Comparison of ENCODE assay signal across 27 cellular contexts in genomic region chr12:75439048-75439447, GRCh38. TPM values are rescaled to one million over a fixed set of nuclear protein-coding genes. Genes with fewer than 3 reads are reported as not detected.
"Had no signal": no experiment of that assay in that cellular context is flagged by ENCODE, and none has a peak within 500 bp of the region (broad histone marks: within the 10 kb centered on the region; RNA-seq: fewer than 3 reads in every experiment).

No MANE protein-coding gene starts in this region.

- H3K4me3 ChIP-seq: body of pancreas, cardiac muscle cell, colonic mucosa, psoas muscle, sigmoid colon, smooth muscle cell, thyroid gland, upper lobe of left lung, vagina had no signal

- H3K4me1 ChIP-seq: body of pancreas, colonic mucosa, parathyroid adenoma, psoas muscle, sigmoid colon, thyroid gland, upper lobe of left lung, vagina had no signal

- H3K4me2 ChIP-seq: smooth muscle cell had no signal

- H3K27ac Mint-ChIP-seq: activated CD4-positive, alpha-beta T cell treated with anti-CD3 and anti-CD28 coated beads for 36 hours; activated CD8-positive, alpha-beta memory T cell treated with anti-CD3 and anti-CD28 coated beads, Interleukin-2, amount 10 ng/mL, durations not matched to agents 7 days and 5 days; activated CD8-positive, alpha-beta T cell treated with anti-CD3 and anti-CD28 coated beads, Interleukin-2, amount 10 ng/mL, durations not matched to agents 7 days and 5 days; activated naive CD4-positive, alpha-beta T cell treated with anti-CD3 and anti-CD28 coated beads, Interleukin-2, amount 50 U/mL, for 72 hours; mesothelial cell of epicardium; stimulated activated memory B cell treated with anti-CD40 and anti-IgM and Interleukin-4, amounts not matched to agents 10 μg/mL and 1 μg/mL and 100 μg/mL, for 72 hours; stimulated activated naive CD8-positive, alpha-beta T cell treated with anti-CD3 and anti-CD28 coated beads, Interleukin-15, amount 100 ng/mL, for 72 hours had no signal

- H3K27me3 ChIP-seq: body of pancreas, cardiac muscle cell, colonic mucosa, sigmoid colon, thyroid gland, upper lobe of left lung, vagina had no signal

- H2AFZ ChIP-seq: parathyroid adenoma had no signal

- H3K79me2 ChIP-seq: parathyroid adenoma had no signal

- H3K27ac ChIP-seq: body of pancreas, cardiac muscle cell, colonic mucosa, parathyroid adenoma, psoas muscle, sigmoid colon, thyroid gland, upper lobe of left lung, vagina had no signal

- H3K27me3 Mint-ChIP-seq: activated CD8-positive, alpha-beta memory T cell treated with anti-CD3 and anti-CD28 coated beads, Interleukin-2, amount 10 ng/mL, durations not matched to agents 7 days and 5 days had no signal

- H3K36me3 Mint-ChIP-seq: mesothelial cell of epicardium had no signal

- H3K4me3 Mint-ChIP-seq: activated CD4-positive, alpha-beta T cell treated with anti-CD3 and anti-CD28 coated beads for 36 hours; activated CD8-positive, alpha-beta memory T cell treated with anti-CD3 and anti-CD28 coated beads, Interleukin-2, amount 10 ng/mL, durations not matched to agents 7 days and 5 days; activated CD8-positive, alpha-beta T cell treated with anti-CD3 and anti-CD28 coated beads, Interleukin-2, amount 10 ng/mL, durations not matched to agents 7 days and 5 days; mesothelial cell of epicardium; stimulated activated memory B cell treated with anti-CD40 and anti-IgM and Interleukin-4, amounts not matched to agents 10 μg/mL and 1 μg/mL and 100 μg/mL, for 72 hours; stimulated activated naive CD8-positive, alpha-beta T cell treated with anti-CD3 and anti-CD28 coated beads, Interleukin-15, amount 100 ng/mL, for 72 hours had no signal

- DNase-seq: activated CD4-positive, CD25-positive, alpha-beta regulatory T cell; activated CD8-positive, alpha-beta memory T cell treated with anti-CD3 and anti-CD28 coated beads, Interleukin-2, amount 10 ng/mL, durations not matched to agents 7 days and 5 days; activated naive CD4-positive, alpha-beta T cell; activated T-cell treated with anti-CD3 and anti-CD28 coated beads, Interleukin-2, amount 50 U/mL, for 48 hours; anterior cingulate cortex; body of pancreas; cerebellar nuclear complex; colonic mucosa; effector memory CD4-positive, alpha-beta T cell; head of caudate nucleus; hippocampal formation; psoas muscle; sigmoid colon; stimulated activated CD4-positive, alpha-beta T cell treated with anti-CD3 and anti-CD28 coated beads, Interleukin-4, amount 100 ng/mL, for 4 hours; stimulated activated CD8-positive, alpha-beta memory T cell treated with anti-CD3 and anti-CD28 coated beads, Interleukin-4, amount 100 ng/mL, for 48 hours; stimulated activated naive CD8-positive, alpha-beta T cell treated with anti-CD3 and anti-CD28 coated beads, Interleukin-15, amount 100 ng/mL, for 72 hours; thyroid gland; upper lobe of left lung had no signal

- H3K9me3 ChIP-seq: body of pancreas, colonic mucosa, thyroid gland, vagina had no signal

- H3K4me1 Mint-ChIP-seq: activated CD4-positive, alpha-beta T cell treated with anti-CD3 and anti-CD28 coated beads for 36 hours; stimulated activated memory B cell treated with anti-CD40 and anti-IgM and Interleukin-4, amounts not matched to agents 10 μg/mL and 1 μg/mL and 100 μg/mL, for 72 hours had no signal

- H3K36me3 ChIP-seq: cardiac muscle cell, colonic mucosa, sigmoid colon, thyroid gland, upper lobe of left lung, vagina had no signal

- ATAC-seq: body of pancreas; psoas muscle; stimulated activated memory B cell treated with anti-CD40 and anti-IgM and Interleukin-4, amounts not matched to agents 10 μg/mL and 1 μg/mL and 100 μg/mL, for 72 hours; stimulated activated naive CD8-positive, alpha-beta T cell treated with anti-CD3 and anti-CD28 coated beads, Interleukin-15, amount 100 ng/mL, for 72 hours had no signal

RNA-seq across cellular contexts. Expression of gene GLIPR1L2, which starts 48.2 kb away (rescaled TPM):
- total RNA-seq: activated CD8-positive, alpha-beta memory T cell treated with anti-CD3 and anti-CD28 coated beads, Interleukin-2, amount 10 ng/mL, durations not matched to agents 7 days and 5 days; activated CD8-positive, alpha-beta T cell treated with anti-CD3 and anti-CD28 coated beads, Interleukin-2, amount 10 ng/mL, durations not matched to agents 7 days and 5 days had no signal
